8 cellular contexts compared by ENCODE assay signal in genomic region chr11:85810871-85811611, GRCh38. TPM values are rescaled to one million over a fixed set of nuclear protein-coding genes. Genes with fewer than 3 reads are reported as not detected.
DNase-seq lines count a peak whose midpoint lies in the region; ATAC-seq and TF ChIP-seq lines count a peak whose summit lies in the region.

Gene SYTL2 (minus strand): TSS chr11:85811141. CDS start chr11:85757725, 53,416 bp downstream.

- H3K36me3 Mint-ChIP-seq in CD4-positive, alpha-beta T cell (ENCODE audit: low read depth) = peaks cover 8% of the 10 kb centered on the region
- H3K36me3 Mint-ChIP-seq in stimulated activated naive CD8-positive, alpha-beta T cell treated with anti-CD3 and anti-CD28 coated beads, Interleukin-15, Interleukin-2, amounts not matched to agents 100 ng/mL and 50 ng/mL, for 24 hours (ENCODE audit: low read depth) = no peaks in the 10 kb centered on the region

- no peaks in the 10 kb centered on the region for H3K36me3 ChIP-seq in neural cell (ENCODE audit: insufficient read depth, low read length)

- H3K4me1 Mint-ChIP-seq in CD4-positive, alpha-beta T cell (ENCODE audit: low read depth) = peaks cover 48% of the 10 kb centered on the region
- H3K4me1 Mint-ChIP-seq in stimulated activated naive CD8-positive, alpha-beta T cell treated with anti-CD3 and anti-CD28 coated beads, Interleukin-15, Interleukin-2, amounts not matched to agents 100 ng/mL and 50 ng/mL, for 24 hours (ENCODE audit: low read depth) = peaks cover 31% of the 10 kb centered on the region

- TF ChIP-seq CTCF in CD4-positive, alpha-beta T cell (IDR thresholded peaks at IDR 0.05) = no peak
- TF ChIP-seq CTCF in foreskin keratinocyte (conservative IDR thresholded peaks at IDR 0.05) = peak; percentile 27
- TF ChIP-seq CTCF in neural cell (IDR thresholded peaks at IDR 0.05; ENCODE audit: poor library complexity, severe bottlenecking) = peak; percentile 21

- CTCF ChIA-PET in CD4-positive, alpha-beta T cell (lab: Charles Lee) = interaction anchor here (0.6 to 2.7 kb wide), 6 partner anchors 8 to 112 kb away, joined by 3 to 21 read pairs (median 6); partner anchors contain the start of gene CCDC83

- H3K27me3 Mint-ChIP-seq in CD4-positive, alpha-beta T cell = no peaks in the 10 kb centered on the region
- H3K27me3 Mint-ChIP-seq in stimulated activated naive CD8-positive, alpha-beta T cell treated with anti-CD3 and anti-CD28 coated beads, Interleukin-15, Interleukin-2, amounts not matched to agents 100 ng/mL and 50 ng/mL, for 24 hours = peaks cover 18% of the 10 kb centered on the region

- H3K4me3 Mint-ChIP-seq in CD4-positive, alpha-beta T cell = peak within 1 kb of the TSS; percentile 96
- H3K4me3 Mint-ChIP-seq in stimulated activated naive CD8-positive, alpha-beta T cell treated with anti-CD3 and anti-CD28 coated beads, Interleukin-15, Interleukin-2, amounts not matched to agents 100 ng/mL and 50 ng/mL, for 24 hours = peak within 1 kb of the TSS; percentile 84

- peak within 1 kb of the TSS; percentile 81 for H3K4me2 ChIP-seq in neural cell (ENCODE audit: low read length)

- peak within 1 kb of the TSS; percentile 25 for H2AFZ ChIP-seq in neural cell (ENCODE audit: low read depth, low read length)

- no peaks in the 10 kb centered on the region for H3K9me2 ChIP-seq in neural cell (ENCODE audit: insufficient read depth, low read length)

- peak within 1 kb of the TSS; percentile 48 for H3K9ac ChIP-seq in neural cell (ENCODE audit: low read length)

- peaks cover 13% of the 10 kb centered on the region for H3K4me1 ChIP-seq in foreskin keratinocyte

- H3K79me2 ChIP-seq in neural cell (replicated peaks; ENCODE audit: insufficient read depth, low read length) = no peaks in the 10 kb centered on the region

- no peak for TF ChIP-seq EP300 in neural cell (conservative IDR thresholded peaks at IDR 0.05; ENCODE audit: poor library complexity, severe bottlenecking)

- H3F3A ChIP-seq in neural cell (ENCODE audit: insufficient read depth, low read length, poor library complexity, severe bottlenecking) = no peaks in the 10 kb centered on the region

- TF ChIP-seq RAD21 in neural cell (conservative IDR thresholded peaks at IDR 0.05) = no peak

- H3K9me3 Mint-ChIP-seq in CD4-positive, alpha-beta T cell = no peaks in the 10 kb centered on the region
- no peaks in the 10 kb centered on the region for H3K9me3 Mint-ChIP-seq in stimulated activated naive CD8-positive, alpha-beta T cell treated with anti-CD3 and anti-CD28 coated beads, Interleukin-15, Interleukin-2, amounts not matched to agents 100 ng/mL and 50 ng/mL, for 24 hours

- peak within 1 kb of the TSS; percentile 89 for H3K27ac Mint-ChIP-seq in CD4-positive, alpha-beta T cell
- peak within 1 kb of the TSS; percentile 67 for H3K27ac Mint-ChIP-seq in stimulated activated naive CD8-positive, alpha-beta T cell treated with anti-CD3 and anti-CD28 coated beads, Interleukin-15, Interleukin-2, amounts not matched to agents 100 ng/mL and 50 ng/mL, for 24 hours

- no peaks in the 10 kb centered on the region for H3K27me3 ChIP-seq in CD4-positive, alpha-beta T cell (ENCODE audit: control insufficient read depth, insufficient read depth, low read length)
- H3K27me3 ChIP-seq in foreskin keratinocyte = peaks cover 2% of the 10 kb centered on the region
- H3K27me3 ChIP-seq in neural cell (ENCODE audit: insufficient read depth, low read depth, low read length) = peaks cover 22% of the 10 kb centered on the region

- H4K20me1 ChIP-seq in neural cell (ENCODE audit: insufficient read depth) = no peaks in the 10 kb centered on the region

- DNase-seq in CD4-positive, alpha-beta T cell = peak; percentile 46 to 82 (median 66)
- DNase-seq in RPMI7951 (ENCODE audit: low read depth) (peak; percentile 72), foreskin keratinocyte (peak in 1 of 2 donors; percentile 23)
- peak; percentile 92 for DNase-seq in activated effector memory CD4-positive, alpha-beta T cell treated with anti-CD3 and anti-CD28 coated beads, Interleukin-2, amount 50 U/mL, for 16 hours

- H3K27ac ChIP-seq in CD4-positive, alpha-beta T cell (ENCODE audit: low read depth, low read length) = peak within 1 kb of the TSS; percentile 43
- H3K27ac ChIP-seq in foreskin keratinocyte (no peak within 1 kb of the TSS), neural cell (ENCODE audit: low read length) (no peak within 1 kb of the TSS)

- POLR2A ChIA-PET in CD4-positive, alpha-beta T cell (lab: Charles Lee) = interaction anchor here (0.8 to 4.1 kb wide), 7 partner anchors 13 to 163 kb away, joined by 3 to 31 read pairs (median 10); partner anchors contain the start of genes CCDC83, CREBZF and TMEM126A

- ATAC-seq in CD4-positive, alpha-beta T cell (ENCODE audit: poor library complexity) = peak; percentile 80
- ATAC-seq in GM19397 (IDR thresholded peaks at IDR 0.05; ENCODE audit: unreplicated experiment) (peak; percentile 94), HG03520 (IDR thresholded peaks at IDR 0.05; ENCODE audit: unreplicated experiment) (peak; percentile 59), foreskin keratinocyte (peak; percentile 76)

- no peaks in the 10 kb centered on the region for H3K9me3 ChIP-seq in CD4-positive, alpha-beta T cell (ENCODE audit: control insufficient read depth, low read length)
- no peaks in the 10 kb centered on the region for H3K9me3 ChIP-seq in neural cell (ENCODE audit: low read length)

- intact Hi-C loops in CD4-positive, alpha-beta T cell (cut with DNase I, micrococcal nuclease) = loop anchor here (1.0 to 2.0 kb wide), 2 partner anchors 54 to 117 kb away; no protein-coding TSS in a partner anchor

- H3K4me3 ChIP-seq in neural cell (ENCODE audit: low read length) = peak within 1 kb of the TSS; percentile 77

TF ChIP-seq in neural cell, 6 proteins besides CTCF, POLR2A, EP300 and RAD21:
- TF ChIP-seq SMC3 (conservative IDR thresholded peaks at IDR 0.05; ENCODE audit: poor library complexity) = peak; percentile 11
- no peak for TF ChIP-seq MXI1 (conservative IDR thresholded peaks at IDR 0.05; ENCODE audit: poor library complexity, severe bottlenecking)
- TF ChIP-seq EZH2 (IDR thresholded peaks at IDR 0.05; ENCODE audit: borderline replicate concordance, insufficient read depth, low read length, poor library complexity, severe bottlenecking) = no peak
- peak; percentile 11 for TF ChIP-seq POLR2AphosphoS5 (IDR thresholded peaks at IDR 0.05)

RNA-seq across cellular contexts. Expression of gene SYTL2, which starts in this region (rescaled TPM):
- 10 to 100 TPM; 35.4 to 36.7 TPM for total RNA-seq in CD4-positive, alpha-beta T cell
- total RNA-seq in RPMI7951 (2014; rRNA removed; shearing (Covaris generic)) = 57.0 and 66.0 TPM in 2 replicates
- 1.2 and 1.3 TPM in 2 replicates for total RNA-seq in foreskin keratinocyte
- polyA plus RNA-seq in foreskin keratinocyte = 0.41 and 0.54 TPM in 2 replicates
- polyA plus RNA-seq in neural cell = 2.3 and 4.5 TPM in 2 replicates
- 2.9 and 3.8 TPM in 2 replicates for polyA minus RNA-seq in neural cell

Comparison
In these comparisons a context has a peak if more than half of its experiments do, and no peak if none do; other contexts are left out.
1. RNA of gene SYTL2 (total RNA-seq): 57.0 to 66.0 TPM in RPMI7951 and 35.4 to 36.7 TPM in CD4-positive, alpha-beta T cell; 1.2 to 1.3 TPM in foreskin keratinocyte; every median in the first group is over 10 times any median in the second.
2. Peak in every context shown above with its lines, with median percentiles within 50 percentile points of each other: ATAC-seq.